ENCODE assay signal across 1 cellular context in the genomic region with DNA sequence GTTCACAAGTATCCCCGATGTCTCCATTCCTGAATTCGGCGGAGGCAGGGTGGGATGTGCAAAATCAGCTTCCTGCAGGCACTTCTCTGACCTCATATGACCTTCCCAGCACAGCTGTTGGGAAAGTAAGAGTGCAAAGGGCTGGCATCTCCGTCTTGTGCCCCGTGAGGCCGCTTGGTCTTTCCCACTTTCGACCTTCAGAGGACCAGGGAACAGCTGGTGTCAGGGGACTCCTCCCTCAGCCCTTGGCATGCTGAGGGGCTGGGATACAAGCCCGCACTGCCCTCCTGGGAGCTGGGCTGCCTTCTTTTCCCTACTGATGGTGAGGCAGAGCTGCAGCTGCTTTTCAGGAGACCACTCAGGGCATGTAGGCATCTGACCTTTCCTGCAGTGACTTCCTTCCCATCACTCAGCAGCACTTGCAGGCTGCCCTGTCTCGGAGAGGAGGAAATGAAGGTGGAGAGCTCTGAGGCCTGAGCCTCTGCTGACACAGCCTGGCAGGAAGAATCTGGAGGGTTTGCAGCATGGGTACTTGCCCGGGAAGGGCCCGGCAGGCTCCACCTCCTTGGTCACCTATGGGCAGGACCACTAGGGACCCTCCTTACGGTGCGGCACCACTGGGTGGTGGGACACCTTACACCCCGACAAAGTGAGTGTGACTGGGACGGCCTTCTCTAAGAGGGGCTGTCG.
TF ChIP-seq lines count a peak whose summit lies in the region.

No MANE protein-coding gene starts in this region.

TF ChIP-seq in H1, 55 proteins besides CTCF, POLR2A, EP300 and RAD21:
- TF ChIP-seq SP4 (IDR thresholded peaks at IDR 0.05; ENCODE audit: low read length) (no peak), SP2 (IDR thresholded peaks at IDR 0.05; ENCODE audit: low read length) (no peak), CREB1 (IDR thresholded peaks at IDR 0.05) (no peak), TAF7 (optimal IDR thresholded peaks at IDR 0.05; ENCODE audit: borderline replicate concordance, low read depth, low read length) (no peak), POLR2AphosphoS5 (IDR thresholded peaks at IDR 0.05; ENCODE audit: low read depth, low read length) (no peak), SAP30 (IDR thresholded peaks at IDR 0.05; ENCODE audit: insufficient read depth, insufficient replicate concordance, low read length) (no peak), JUN (IDR thresholded peaks at IDR 0.05; ENCODE audit: low read depth, low read length) (no peak), CTBP2 (IDR thresholded peaks at IDR 0.05; ENCODE audit: borderline replicate concordance, insufficient read depth, insufficient read length, low read length) (no peak), EGR1 (IDR thresholded peaks at IDR 0.05; ENCODE audit: borderline replicate concordance, low read depth, low read length) (no peak), SUZ12 (IDR thresholded peaks at IDR 0.05; ENCODE audit: low read length) (no peak)
- TF ChIP-seq, protein P1, sequence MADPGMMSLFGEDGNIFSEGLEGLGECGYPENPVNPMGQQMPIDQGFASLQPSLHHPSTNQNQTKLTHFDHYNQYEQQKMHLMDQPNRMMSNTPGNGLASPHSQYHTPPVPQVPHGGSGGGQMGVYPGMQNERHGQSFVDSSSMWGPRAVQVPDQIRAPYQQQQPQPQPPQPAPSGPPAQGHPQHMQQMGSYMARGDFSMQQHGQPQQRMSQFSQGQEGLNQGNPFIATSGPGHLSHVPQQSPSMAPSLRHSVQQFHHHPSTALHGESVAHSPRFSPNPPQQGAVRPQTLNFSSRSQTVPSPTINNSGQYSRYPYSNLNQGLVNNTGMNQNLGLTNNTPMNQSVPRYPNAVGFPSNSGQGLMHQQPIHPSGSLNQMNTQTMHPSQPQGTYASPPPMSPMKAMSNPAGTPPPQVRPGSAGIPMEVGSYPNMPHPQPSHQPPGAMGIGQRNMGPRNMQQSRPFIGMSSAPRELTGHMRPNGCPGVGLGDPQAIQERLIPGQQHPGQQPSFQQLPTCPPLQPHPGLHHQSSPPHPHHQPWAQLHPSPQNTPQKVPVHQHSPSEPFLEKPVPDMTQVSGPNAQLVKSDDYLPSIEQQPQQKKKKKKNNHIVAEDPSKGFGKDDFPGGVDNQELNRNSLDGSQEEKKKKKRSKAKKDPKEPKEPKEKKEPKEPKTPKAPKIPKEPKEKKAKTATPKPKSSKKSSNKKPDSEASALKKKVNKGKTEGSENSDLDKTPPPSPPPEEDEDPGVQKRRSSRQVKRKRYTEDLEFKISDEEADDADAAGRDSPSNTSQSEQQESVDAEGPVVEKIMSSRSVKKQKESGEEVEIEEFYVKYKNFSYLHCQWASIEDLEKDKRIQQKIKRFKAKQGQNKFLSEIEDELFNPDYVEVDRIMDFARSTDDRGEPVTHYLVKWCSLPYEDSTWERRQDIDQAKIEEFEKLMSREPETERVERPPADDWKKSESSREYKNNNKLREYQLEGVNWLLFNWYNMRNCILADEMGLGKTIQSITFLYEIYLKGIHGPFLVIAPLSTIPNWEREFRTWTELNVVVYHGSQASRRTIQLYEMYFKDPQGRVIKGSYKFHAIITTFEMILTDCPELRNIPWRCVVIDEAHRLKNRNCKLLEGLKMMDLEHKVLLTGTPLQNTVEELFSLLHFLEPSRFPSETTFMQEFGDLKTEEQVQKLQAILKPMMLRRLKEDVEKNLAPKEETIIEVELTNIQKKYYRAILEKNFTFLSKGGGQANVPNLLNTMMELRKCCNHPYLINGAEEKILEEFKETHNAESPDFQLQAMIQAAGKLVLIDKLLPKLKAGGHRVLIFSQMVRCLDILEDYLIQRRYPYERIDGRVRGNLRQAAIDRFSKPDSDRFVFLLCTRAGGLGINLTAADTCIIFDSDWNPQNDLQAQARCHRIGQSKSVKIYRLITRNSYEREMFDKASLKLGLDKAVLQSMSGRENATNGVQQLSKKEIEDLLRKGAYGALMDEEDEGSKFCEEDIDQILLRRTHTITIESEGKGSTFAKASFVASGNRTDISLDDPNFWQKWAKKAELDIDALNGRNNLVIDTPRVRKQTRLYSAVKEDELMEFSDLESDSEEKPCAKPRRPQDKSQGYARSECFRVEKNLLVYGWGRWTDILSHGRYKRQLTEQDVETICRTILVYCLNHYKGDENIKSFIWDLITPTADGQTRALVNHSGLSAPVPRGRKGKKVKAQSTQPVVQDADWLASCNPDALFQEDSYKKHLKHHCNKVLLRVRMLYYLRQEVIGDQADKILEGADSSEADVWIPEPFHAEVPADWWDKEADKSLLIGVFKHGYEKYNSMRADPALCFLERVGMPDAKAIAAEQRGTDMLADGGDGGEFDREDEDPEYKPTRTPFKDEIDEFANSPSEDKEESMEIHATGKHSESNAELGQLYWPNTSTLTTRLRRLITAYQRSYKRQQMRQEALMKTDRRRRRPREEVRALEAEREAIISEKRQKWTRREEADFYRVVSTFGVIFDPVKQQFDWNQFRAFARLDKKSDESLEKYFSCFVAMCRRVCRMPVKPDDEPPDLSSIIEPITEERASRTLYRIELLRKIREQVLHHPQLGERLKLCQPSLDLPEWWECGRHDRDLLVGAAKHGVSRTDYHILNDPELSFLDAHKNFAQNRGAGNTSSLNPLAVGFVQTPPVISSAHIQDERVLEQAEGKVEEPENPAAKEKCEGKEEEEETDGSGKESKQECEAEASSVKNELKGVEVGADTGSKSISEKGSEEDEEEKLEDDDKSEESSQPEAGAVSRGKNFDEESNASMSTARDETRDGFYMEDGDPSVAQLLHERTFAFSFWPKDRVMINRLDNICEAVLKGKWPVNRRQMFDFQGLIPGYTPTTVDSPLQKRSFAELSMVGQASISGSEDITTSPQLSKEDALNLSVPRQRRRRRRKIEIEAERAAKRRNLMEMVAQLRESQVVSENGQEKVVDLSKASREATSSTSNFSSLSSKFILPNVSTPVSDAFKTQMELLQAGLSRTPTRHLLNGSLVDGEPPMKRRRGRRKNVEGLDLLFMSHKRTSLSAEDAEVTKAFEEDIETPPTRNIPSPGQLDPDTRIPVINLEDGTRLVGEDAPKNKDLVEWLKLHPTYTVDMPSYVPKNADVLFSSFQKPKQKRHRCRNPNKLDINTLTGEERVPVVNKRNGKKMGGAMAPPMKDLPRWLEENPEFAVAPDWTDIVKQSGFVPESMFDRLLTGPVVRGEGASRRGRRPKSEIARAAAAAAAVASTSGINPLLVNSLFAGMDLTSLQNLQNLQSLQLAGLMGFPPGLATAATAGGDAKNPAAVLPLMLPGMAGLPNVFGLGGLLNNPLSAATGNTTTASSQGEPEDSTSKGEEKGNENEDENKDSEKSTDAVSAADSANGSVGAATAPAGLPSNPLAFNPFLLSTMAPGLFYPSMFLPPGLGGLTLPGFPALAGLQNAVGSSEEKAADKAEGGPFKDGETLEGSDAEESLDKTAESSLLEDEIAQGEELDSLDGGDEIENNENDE (IDR thresholded peaks at IDR 0.05; ENCODE audit: insufficient replicate concordance, low read length) = no peak
